In the genomic region with DNA sequence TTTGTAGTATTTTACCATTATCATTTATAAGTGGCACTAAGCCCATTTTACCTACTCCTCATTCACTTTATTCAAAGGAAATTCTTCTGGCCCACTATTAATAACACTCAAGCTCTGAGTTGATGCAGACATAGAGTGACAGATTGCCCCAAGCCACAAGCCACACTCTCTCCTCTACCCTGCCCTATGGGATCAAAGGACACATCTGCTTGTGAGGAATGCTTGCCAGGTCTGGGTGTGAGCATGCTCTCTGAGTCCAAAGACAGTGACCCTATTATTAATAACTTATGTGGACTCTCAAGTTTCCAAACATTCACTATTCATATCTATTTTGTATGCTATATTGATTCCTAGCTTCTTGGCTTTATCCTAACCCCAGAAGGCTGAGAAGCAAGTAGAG, we compare ENCODE assay signal across 1 cellular context.
TF ChIP-seq lines count a peak whose summit lies in the region.

No MANE protein-coding gene starts in this region.

TF ChIP-seq in K562, 482 proteins besides CTCF, POLR2A, EP300 and RAD21 (continued from another document):
- TF ChIP-seq ZNF232 (CRISPR knock-in tag; IDR thresholded peaks at IDR 0.05) (no peak), BRCA1 (IDR thresholded peaks at IDR 0.05) (no peak), BRCA1 (CRISPR knock-in tag; IDR thresholded peaks at IDR 0.05) (no peak)
